Comparison of ENCODE assay signal across 12 cellular contexts in genomic region chr6:5506575-5506974, GRCh38.
A peak's percentile ranks its signal among the peaks of the same experiment; 100 is the strongest.
DNase-seq lines count a peak whose midpoint lies in the region; ATAC-seq, FAIRE-seq and TF ChIP-seq lines count a peak whose summit lies in the region.
"Had no signal": no experiment of that assay in that cellular context is flagged by ENCODE, and none has a peak within 500 bp of the region (broad histone marks: within the 10 kb centered on the region; RNA-seq: fewer than 3 reads in every experiment).

No MANE protein-coding gene starts in this region.

- H4K20me1 ChIP-seq in GM12878 (ENCODE audit: control insufficient read depth, insufficient read depth) = no peaks in the 10 kb centered on the region

- H3K4me2 ChIP-seq in GM12878 (ENCODE audit: control insufficient read depth, insufficient read depth) = peak overlapping the region; percentile 99

- no peak overlapping the region for H3K27ac Mint-ChIP-seq in endothelial cell (ENCODE audit: unreplicated experiment)
- H3K27ac Mint-ChIP-seq: dendritic cell treated with granulocyte-macrophage colony-stimulating factor and Interleukin-4, amounts not matched to agents 40 ng/mL and 50 ng/mL, for 4 days had no signal

- no peaks in the 10 kb centered on the region for H3K36me3 ChIP-seq in GM12878 (ENCODE audit: control insufficient read depth in 2 of 2, insufficient read depth in 2 of 2, low read length in 1 of 2)
- H3K36me3 ChIP-seq in Peyer's patch = no peaks in the 10 kb centered on the region
- no peaks in the 10 kb centered on the region for H3K36me3 ChIP-seq in mucosa of descending colon (ENCODE audit: low read depth)
- H3K36me3 ChIP-seq: ovary had no signal

- RAD21 ChIA-PET in GM12878 (lab: Charles Lee; ENCODE audit: unreplicated experiment) = interaction anchor here (0.6 to 3.6 kb wide), 15 partner anchors 11 to 1040 kb away, joined by 3 to 42 read pairs (median 4); partner anchors contain the start of gene NRN1

- peaks cover 3% of the 10 kb centered on the region for H3K4me1 Mint-ChIP-seq in endothelial cell (ENCODE audit: unreplicated experiment)

- no peak for TF ChIP-seq POLR2A in GM12878 (IDR thresholded peaks at IDR 0.05; ENCODE audit: low read depth, low read length)
- no peak for TF ChIP-seq POLR2A in Peyer's patch (IDR thresholded peaks at IDR 0.05)

- DNase-seq in GM12865 (ENCODE audit: low read depth) (peak; percentile 44), GM20000 (ENCODE audit: low spot score) (peak; percentile 16), GM12878 (ENCODE audit: low read depth, low spot score) (no peak), Peyer's patch (no peak), RWPE1 (ENCODE audit: low spot score) (no peak), endothelial cell (ENCODE audit: low spot score) (no peak), mucosa of descending colon (no peak)
- DNase-seq: NCI-H1694, ovary, SIG-M5 had no signal

- peaks cover 26% of the 10 kb centered on the region for H3K4me1 ChIP-seq in GM12878 (ENCODE audit: control insufficient read depth, insufficient read depth, low read length)
- H3K4me1 ChIP-seq in Peyer's patch = no peaks in the 10 kb centered on the region
- H3K4me1 ChIP-seq in mucosa of descending colon (ENCODE audit: low read depth) = no peaks in the 10 kb centered on the region

- WGBS in GM12878 (ENCODE audit: insufficient coverage, insufficient replicate concordance, low lambda C conversion rate, missing lambda C conversion rate) = 2% methylated on average over 4 of the region's 4 CpGs

- POLR2A ChIA-PET in GM12878 (lab: Charles Lee) (interaction anchor here (1.1 to 3.8 kb wide), 5 partner anchors 11 to 63 kb away, joined by 3 to 20 read pairs (median 6); no protein-coding TSS in a partner anchor), RWPE1 (lab: Yijun Ruan, JAX; ENCODE audit: low non-redundant PET) (no interaction called here)

- CTCF ChIA-PET in GM12878 (lab: Yijun Ruan, JAX) (interaction anchor here (0.7 to 6.1 kb wide), 10 partner anchors 11 to 826 kb away, joined by 3 to 53 read pairs (median 6); no protein-coding TSS in a partner anchor), RWPE1 (lab: Yijun Ruan, JAX) (interaction anchor here (1.2 kb wide), 1 partner anchor 35 kb away, joined by 4 read pairs; no protein-coding TSS in a partner anchor)

- peak overlapping the region; percentile 70 for H3K9ac ChIP-seq in GM12878 (ENCODE audit: control insufficient read depth, insufficient read depth, low read length)

- H2AFZ ChIP-seq in GM12878 (ENCODE audit: control insufficient read depth, low read depth, low read length) = peak overlapping the region; percentile 53

- peak overlapping the region; percentile 29 for H3K4me3 ChIP-seq in GM12865 (ENCODE audit: low read depth, low read length)
- peak overlapping the region; percentile 60 for H3K4me3 ChIP-seq in GM12878
- H3K4me3 ChIP-seq in Peyer's patch = no peak overlapping the region
- no peak overlapping the region for H3K4me3 ChIP-seq in mucosa of descending colon
- H3K4me3 ChIP-seq: ovary had no signal

- intact Hi-C loops in GM12878 (cut with micrococcal nuclease; ENCODE audit: unreplicated experiment) = loop anchor here (2.0 to 5.0 kb wide), 2 partner anchors 36 to 61 kb away; no protein-coding TSS in a partner anchor
- intact Hi-C loops in mucosa of descending colon (cut with DNase I, micrococcal nuclease) = no loop called here

- no peaks in the 10 kb centered on the region for H3K27me3 ChIP-seq in GM12878 (replicated peaks in 1 of 2; ENCODE audit: control insufficient read depth in 2 of 2, insufficient read depth in 2 of 2, low read length in 1 of 2)
- no peaks in the 10 kb centered on the region for H3K27me3 ChIP-seq in Peyer's patch
- H3K27me3 ChIP-seq: ovary had no signal

- FAIRE-seq in GM12878 (lab: Jason Lieb, UNC) = no peak

- SMC1A ChIA-PET in GM12878 (lab: Charles Lee; ENCODE audit: uncharacterized antibody, unreplicated experiment) = interaction anchor here (0.9 to 8.0 kb wide), 24 partner anchors 8 to 363 kb away, joined by 3 to 101 read pairs (median 4); no protein-coding TSS in a partner anchor

- in situ Hi-C loops in GM12878 (cut with MboI) = no loop called here

- H3K4me3 Mint-ChIP-seq in endothelial cell (ENCODE audit: unreplicated experiment) = no peak overlapping the region
- H3K4me3 Mint-ChIP-seq: dendritic cell treated with granulocyte-macrophage colony-stimulating factor and Interleukin-4, amounts not matched to agents 40 ng/mL and 50 ng/mL, for 4 days had no signal

- no peak for TF ChIP-seq EP300 in GM12878 (IDR thresholded peaks at IDR 0.05; ENCODE audit: borderline replicate concordance in 1 of 2, control insufficient read depth in 1 of 2, low read depth in 2 of 2, low read length in 2 of 2)

- BruUV-seq in GM12878 (replicated peaks; lab: Mats Ljungman, UMichigan) = no TSS peak

- ATAC-seq in HG03097 (IDR thresholded peaks at IDR 0.05; ENCODE audit: low FRiP score, unreplicated experiment) (peak; percentile 21), GM12878 (peak; percentile 62), mucosa of descending colon (no peak)

- peaks cover 5% of the 10 kb centered on the region for H3K27me3 Mint-ChIP-seq in endothelial cell (ENCODE audit: unreplicated experiment)
- H3K27me3 Mint-ChIP-seq: dendritic cell treated with granulocyte-macrophage colony-stimulating factor and Interleukin-4, amounts not matched to agents 40 ng/mL and 50 ng/mL, for 4 days had no signal

- no peak for TF ChIP-seq RAD21 in GM12878 (IDR thresholded peaks at IDR 0.05; ENCODE audit: insufficient read depth, low read depth, low read length)

- H3K27ac ChIP-seq in GM12878 (ENCODE audit: control insufficient read depth, insufficient read depth) = peak overlapping the region; percentile 88
- H3K27ac ChIP-seq in Peyer's patch = peak overlapping the region in 2 of 4 donors; percentile 34 to 68
- H3K27ac ChIP-seq in RWPE1 = no peak overlapping the region
- H3K27ac ChIP-seq: ovary had no signal

- TF ChIP-seq CTCF in GM12865 (IDR thresholded peaks at IDR 0.05; ENCODE audit: insufficient read depth, low read depth, low read length, missing control alignments) (no peak), GM20000 (IDR thresholded peaks at IDR 0.05; ENCODE audit: extremely low read depth, missing control alignments) (no peak), GM12878 (IDR thresholded peaks at IDR 0.05 in 2 of 3, conservative IDR thresholded peaks at IDR 0.05 in 1 of 3; ENCODE audit: control insufficient read depth in 2 of 3, extremely low read depth in 1 of 3, insufficient read depth in 1 of 3, low read depth in 3 of 3, low read length in 3 of 3) (no peak), Peyer's patch (IDR thresholded peaks at IDR 0.05) (no peak), RWPE1 (conservative IDR thresholded peaks at IDR 0.05; ENCODE audit: low read depth) (no peak), endothelial cell (IDR thresholded peaks at IDR 0.05; ENCODE audit: unreplicated experiment) (no peak), mucosa of descending colon (IDR thresholded peaks at IDR 0.05) (no peak)

- no peaks in the 10 kb centered on the region for H3K36me3 Mint-ChIP-seq in endothelial cell (ENCODE audit: low read depth, unreplicated experiment)

- H3K9me3 ChIP-seq in GM12878 (replicated peaks; ENCODE audit: control insufficient read depth, insufficient read depth, low read length) = no peaks in the 10 kb centered on the region
- H3K9me3 ChIP-seq in Peyer's patch = no peaks in the 10 kb centered on the region
- H3K9me3 ChIP-seq in mucosa of descending colon = no peaks in the 10 kb centered on the region
- H3K9me3 ChIP-seq: ovary had no signal

- no peaks in the 10 kb centered on the region for H3K79me2 ChIP-seq in GM12878 (ENCODE audit: control insufficient read depth, insufficient read depth, low read length)

- H3K9me3 Mint-ChIP-seq in endothelial cell (ENCODE audit: unreplicated experiment) = no peaks in the 10 kb centered on the region
- H3K9me3 Mint-ChIP-seq: dendritic cell treated with granulocyte-macrophage colony-stimulating factor and Interleukin-4, amounts not matched to agents 40 ng/mL and 50 ng/mL, for 4 days had no signal

TF ChIP-seq in GM12878, 131 proteins besides CTCF, POLR2A, EP300 and RAD21:
- TF ChIP-seq HDAC6 (IDR thresholded peaks at IDR 0.05; ENCODE audit: unreplicated experiment) (no peak), IRF4 (IDR thresholded peaks at IDR 0.05; ENCODE audit: low read depth, low read length) (no peak), RFX5 (IDR thresholded peaks at IDR 0.05; ENCODE audit: low read depth, low read length) (peak; percentile 59), CREB1 (IDR thresholded peaks at IDR 0.05; ENCODE audit: low read depth) (0 out of 2 replicates have a peak, but pooled peaks have one; percentile 26), GABPA (IDR thresholded peaks at IDR 0.05; ENCODE audit: low read depth) (no peak), POLR2AphosphoS5 (IDR thresholded peaks at IDR 0.05; ENCODE audit: low read length) (no peak), HSF1 (IDR thresholded peaks at IDR 0.05; ENCODE audit: low read depth, low read length) (no peak)

Comparison
In these comparisons a context has a peak if more than half of its experiments do, and no peak if none do; other contexts are left out.
1. DNase-seq: peak in GM12865 (single experiment) and GM20000 (single experiment); none in GM12878 (single experiment), Peyer's patch (0 of 3), RWPE1 (single experiment), endothelial cell (single experiment) and mucosa of descending colon (0 of 3).
2. H3K4me3 ChIP-seq: peak in GM12865 (single experiment) and GM12878 (single experiment); none in Peyer's patch (0 of 4) and mucosa of descending colon (single experiment).